Comparison of ENCODE assay signal across 19 cellular contexts in genomic region chr10:32905466-32905865, GRCh38.
"Had no signal": no experiment of that assay in that cellular context is flagged by ENCODE, and none has a peak within 500 bp of the region (broad histone marks: within the 10 kb centered on the region; RNA-seq: fewer than 3 reads in every experiment).

No MANE protein-coding gene starts in this region.

- H3K27ac Mint-ChIP-seq: activated CD4-positive, alpha-beta T cell treated with anti-CD3 and anti-CD28 coated beads, Interleukin-2, amount 10 ng/mL, durations not matched to agents 7 days and 5 days; activated T-helper 1 cell treated with anti-CD3 and anti-CD28 coated beads, Interleukin-12 subunit alpha, Interleukin-12 subunit beta, Interleukin-2, Interleukin-4 antibody, amounts not matched to agents 30 ng/mL and 10 ng/mL and 1 ng/mL, durations not matched to agents 14 hours and 24 hours and 36 hours; naive B cell; T-helper 2 cell treated with Interferon-gamma antibody and Interleukin-4, amounts not matched to agents 5 μg/mL and 100 μg/mL, for 36 hours had no signal

- FAIRE-seq: endothelial cell of umbilical vein had no signal

- H3K27me3 Mint-ChIP-seq: activated CD4-positive, alpha-beta T cell treated with anti-CD3 and anti-CD28 coated beads, Interleukin-2, amount 10 ng/mL, durations not matched to agents 7 days and 5 days; naive B cell had no signal

- H3K4me1 ChIP-seq: colonic mucosa, esophagus squamous epithelium, gastrocnemius medialis, testis, upper lobe of right lung had no signal

- H3K9me3 Mint-ChIP-seq: activated CD4-positive, alpha-beta T cell treated with anti-CD3 and anti-CD28 coated beads, Interleukin-2, amount 10 ng/mL, durations not matched to agents 7 days and 5 days; activated T-helper 1 cell treated with anti-CD3 and anti-CD28 coated beads, Interleukin-12 subunit alpha, Interleukin-12 subunit beta, Interleukin-2, Interleukin-4 antibody, amounts not matched to agents 30 ng/mL and 10 ng/mL and 1 ng/mL, durations not matched to agents 14 hours and 24 hours and 36 hours; naive B cell; T-helper 2 cell treated with Interferon-gamma antibody and Interleukin-4, amounts not matched to agents 5 μg/mL and 100 μg/mL, for 36 hours had no signal

- DNase-seq: activated CD4-positive, alpha-beta T cell treated with anti-CD3 and anti-CD28 coated beads, Interleukin-2, amount 10 ng/mL, durations not matched to agents 7 days and 5 days; activated CD8-positive, alpha-beta memory T cell treated with anti-CD3 and anti-CD28 coated beads for 24 hours; activated naive CD4-positive, alpha-beta T cell treated with Interleukin-2 at 50 U/mL for 16 hours; colonic mucosa; esophagus squamous epithelium; gastrocnemius medialis; heart right ventricle; naive B cell; pancreas; stimulated activated CD4-positive, alpha-beta T cell treated with anti-CD3 and anti-CD28 coated beads, Interleukin-12 subunit alpha, Interleukin-12 subunit beta, amount 100 ng/mL, for 4 hours; stimulated activated CD4-positive, alpha-beta T cell treated with anti-CD3 and anti-CD28 coated beads, Interleukin-2, amount 100 ng/mL, for 24 hours; stomach; SW 1271; testis; upper lobe of right lung had no signal

- H3K4me3 Mint-ChIP-seq: activated CD4-positive, alpha-beta T cell treated with anti-CD3 and anti-CD28 coated beads, Interleukin-2, amount 10 ng/mL, durations not matched to agents 7 days and 5 days; activated T-helper 1 cell treated with anti-CD3 and anti-CD28 coated beads, Interleukin-12 subunit alpha, Interleukin-12 subunit beta, Interleukin-2, Interleukin-4 antibody, amounts not matched to agents 30 ng/mL and 10 ng/mL and 1 ng/mL, durations not matched to agents 14 hours and 24 hours and 36 hours; naive B cell; T-helper 2 cell treated with Interferon-gamma antibody and Interleukin-4, amounts not matched to agents 5 μg/mL and 100 μg/mL, for 36 hours had no signal

- H3K4me1 Mint-ChIP-seq: activated CD4-positive, alpha-beta T cell treated with anti-CD3 and anti-CD28 coated beads, Interleukin-2, amount 10 ng/mL, durations not matched to agents 7 days and 5 days; naive B cell had no signal

- ATAC-seq: gastrocnemius medialis, heart right ventricle, pancreas, upper lobe of right lung had no signal

- H3K27ac ChIP-seq: cardiac muscle cell, colonic mucosa, esophagus squamous epithelium, gastrocnemius medialis, heart right ventricle, pancreas, stomach, testis, upper lobe of right lung had no signal

- H3K9me3 ChIP-seq: colonic mucosa, esophagus squamous epithelium, gastrocnemius medialis, heart right ventricle, pancreas, stomach, testis, upper lobe of right lung had no signal

- H3K27me3 ChIP-seq: cardiac muscle cell, colonic mucosa, esophagus squamous epithelium, gastrocnemius medialis, heart right ventricle, pancreas, stomach, testis, upper lobe of right lung had no signal

- H3K36me3 ChIP-seq: colonic mucosa had no signal

- H3K4me3 ChIP-seq: cardiac muscle cell, colonic mucosa, esophagus squamous epithelium, gastrocnemius medialis, heart right ventricle, pancreas, stomach, testis, upper lobe of right lung had no signal
